1 cellular context compared by ENCODE assay signal in genomic region chr15:39593071-39594055, GRCh38.
TF ChIP-seq lines count a peak whose summit lies in the region.

No MANE protein-coding gene starts in this region.

TF ChIP-seq in HepG2, 621 proteins besides CTCF, POLR2A, EP300 and RAD21 (continued from another document):
- no peak for TF ChIP-seq NFAT5 (CRISPR knock-in tag; IDR thresholded peaks at IDR 0.05)
- TF ChIP-seq ZKSCAN5 (CRISPR knock-in tag; IDR thresholded peaks at IDR 0.05), result no peak
- no peak for TF ChIP-seq RBM22 (optimal IDR thresholded peaks at IDR 0.05; ENCODE audit: low read length)
- TF ChIP-seq PRMT3 (CRISPR knock-in tag; IDR thresholded peaks at IDR 0.05; ENCODE audit: borderline replicate concordance, low read depth), result no peak
- TF ChIP-seq CEBPB (IDR thresholded peaks at IDR 0.05; ENCODE audit: borderline replicate concordance, low read depth, low read length), result no peak
- TF ChIP-seq GATAD2A (CRISPR knock-in tag; IDR thresholded peaks at IDR 0.05), result no peak
- TF ChIP-seq YEATS2 (CRISPR knock-in tag; IDR thresholded peaks at IDR 0.05; ENCODE audit: borderline replicate concordance), result no peak
- TF ChIP-seq NFIC (IDR thresholded peaks at IDR 0.05; ENCODE audit: low read length), result no peak
TF ChIP-seq in HepG2: peak in this region for 0.
